Comparison of ENCODE assay signal across 11 cellular contexts in the genomic region with DNA sequence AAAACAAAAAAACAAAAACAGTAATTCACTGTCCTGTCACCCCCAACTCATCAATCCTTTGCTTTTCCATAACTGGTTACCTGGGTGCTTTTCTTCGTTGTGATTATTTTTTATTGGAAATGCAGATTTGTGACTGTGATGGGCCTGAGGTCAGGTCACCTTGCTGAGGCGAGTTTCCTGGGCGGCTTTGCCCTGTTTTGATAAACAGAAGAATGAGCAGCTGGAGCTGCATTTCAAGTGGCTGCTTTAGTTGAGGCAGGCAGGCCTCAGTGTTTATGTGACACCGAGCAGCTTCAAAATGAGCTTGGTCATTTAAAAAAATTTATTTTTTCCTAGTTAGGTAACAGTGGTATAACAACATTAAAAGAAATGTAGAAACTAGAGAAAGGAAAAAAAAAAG. TPM values are rescaled to one million over a fixed set of nuclear protein-coding genes. Genes with fewer than 3 reads are reported as not detected.
DNase-seq lines count a peak whose midpoint lies in the region; ATAC-seq and TF ChIP-seq lines count a peak whose summit lies in the region.
"Had no signal": no experiment of that assay in that cellular context is flagged by ENCODE, and none has a peak within 500 bp of the region (broad histone marks: within the 10 kb centered on the region; RNA-seq: fewer than 3 reads in every experiment).

No MANE protein-coding gene starts in this region.

- H3K9me3 ChIP-seq in H9 (ENCODE audit: control insufficient read depth, low read depth, low read length): no peaks in the 10 kb centered on the region
- H3K9me3 ChIP-seq: body of pancreas, suprapubic skin had no signal

- no peak overlapping the region for H3K9ac ChIP-seq in H9 (ENCODE audit: extremely low read depth, insufficient read length, low read length)

- H3K23me2 ChIP-seq in H9 (ENCODE audit: insufficient read length, low read depth, low read length, poor library complexity, severe bottlenecking): no peaks in the 10 kb centered on the region

- H4K5ac ChIP-seq in H9 (ENCODE audit: insufficient read length, low read depth, low read length): no peak overlapping the region

- H3K23ac ChIP-seq in H9 (ENCODE audit: insufficient read length, low read depth, low read length): no peak overlapping the region

- no peak overlapping the region for H3K56ac ChIP-seq in H9 (ENCODE audit: insufficient read length, low read depth, low read length)

- peaks cover 33 to 37% of the 10 kb centered on the region in 2 experiments for H3K4me1 Mint-ChIP-seq in H9
- peaks cover 59% of the 10 kb centered on the region for H3K4me1 Mint-ChIP-seq in activated T-helper 17 cell treated with anti-CD3 and anti-CD28 coated beads, Interleukin-2, amount 50 U/mL, for 72 hours
- peaks cover 68 to 80% of the 10 kb centered on the region in 2 donors for H3K4me1 Mint-ChIP-seq in natural killer cell treated with Interleukin-12 subunit alpha and Interleukin-12 subunit beta and Interleukin-15 and Interleukin-18, amount 100 ng/mL, for 72 hours (ENCODE audit: low read depth in 2 of 2)

- H4K20me1 ChIP-seq in H9 (ENCODE audit: control insufficient read depth, insufficient read depth, insufficient read length): no peaks in the 10 kb centered on the region

- no peak overlapping the region for H3T11ph ChIP-seq in H9 (ENCODE audit: low read length)

- ATAC-seq in activated T-helper 17 cell treated with anti-CD3 and anti-CD28 coated beads, Interleukin-2, amount 50 U/mL, for 72 hours (replicated peaks): no peak
- ATAC-seq in natural killer cell treated with Interleukin-12 subunit alpha and Interleukin-12 subunit beta and Interleukin-15 and Interleukin-18, amount 100 ng/mL, for 72 hours: no peak
- ATAC-seq: body of pancreas had no signal

- H2BK20ac ChIP-seq in H9 (ENCODE audit: low read depth, low read length, poor library complexity, severe bottlenecking): no peak overlapping the region

- no CpG with 5 or more reads among the region's 4 CpGs for WGBS in H9 (ENCODE audit: extremely low coverage, insufficient read length, low lambda C conversion rate)

- H3K27ac ChIP-seq in H9 (ENCODE audit: insufficient read length, low read depth, low read length): no peak overlapping the region
- H3K27ac ChIP-seq: suprapubic skin had no signal

- no peak overlapping the region for H2BK120ac ChIP-seq in H9 (ENCODE audit: low read depth, low read length, poor library complexity, severe bottlenecking)

- TF ChIP-seq CTCF in H9 (conservative IDR thresholded peaks at IDR 0.05): no peak

- no peak overlapping the region for H2AK5ac ChIP-seq in H9 (ENCODE audit: insufficient read length, low read length)

- no peak overlapping the region for H2AFZ ChIP-seq in H9 (ENCODE audit: low read length)

- H3K27me3 Mint-ChIP-seq in H9 (ENCODE audit: low read depth): no peaks in the 10 kb centered on the region
- no peaks in the 10 kb centered on the region for H3K27me3 Mint-ChIP-seq in activated T-helper 17 cell treated with anti-CD3 and anti-CD28 coated beads, Interleukin-2, amount 50 U/mL, for 72 hours
- H3K27me3 Mint-ChIP-seq in natural killer cell treated with Interleukin-12 subunit alpha and Interleukin-12 subunit beta and Interleukin-15 and Interleukin-18, amount 100 ng/mL, for 72 hours: no peaks in the 10 kb centered on the region

- DNase-seq in NCI-H2107 treated with DMSO at 0.1 percent for 48 hours (lab: John Stamatoyannopoulos, UW; ENCODE audit: unreplicated experiment) (peak; percentile 36), NCI-H2107 (lab: John Stamatoyannopoulos, UW) (no peak), H9 (no peak), CD1c-positive myeloid dendritic cell (ENCODE audit: extremely low spot score) (no peak), occipital lobe (lab: John Stamatoyannopoulos, UW) (no peak), SW 1271 (lab: John Stamatoyannopoulos, UW) (no peak)
- DNase-seq in natural killer cell treated with Interleukin-12 subunit alpha and Interleukin-12 subunit beta and Interleukin-15 and Interleukin-18, amount 100 ng/mL, for 72 hours (ENCODE audit: low spot score): no peak
- DNase-seq: body of pancreas, NCI-H748 treated with DMSO at 0.1 percent for 48 hours had no signal

- H3K27ac Mint-ChIP-seq in H9: peak overlapping the region; percentile 7 to 89 (median 50); a peak in 2 of 7 replicates
- peak overlapping the region; percentile 92 for H3K27ac Mint-ChIP-seq in activated T-helper 17 cell treated with anti-CD3 and anti-CD28 coated beads, Interleukin-2, amount 50 U/mL, for 72 hours
- peak overlapping the region; percentile 93 to 100 for H3K27ac Mint-ChIP-seq in natural killer cell treated with Interleukin-12 subunit alpha and Interleukin-12 subunit beta and Interleukin-15 and Interleukin-18, amount 100 ng/mL, for 72 hours

- no peak overlapping the region for H2BK5ac ChIP-seq in H9 (ENCODE audit: insufficient read length, low read length)

- no peaks in the 10 kb centered on the region; a peak in 1 of 5 replicates for H3K9me3 Mint-ChIP-seq in H9
- H3K9me3 Mint-ChIP-seq in activated T-helper 17 cell treated with anti-CD3 and anti-CD28 coated beads, Interleukin-2, amount 50 U/mL, for 72 hours: no peaks in the 10 kb centered on the region
- no peaks in the 10 kb centered on the region for H3K9me3 Mint-ChIP-seq in natural killer cell treated with Interleukin-12 subunit alpha and Interleukin-12 subunit beta and Interleukin-15 and Interleukin-18, amount 100 ng/mL, for 72 hours

- no peaks in the 10 kb centered on the region for H3K36me3 Mint-ChIP-seq in H9 (ENCODE audit: insufficient read depth in 1 of 3, low read depth in 3 of 3)
- H3K36me3 Mint-ChIP-seq in activated T-helper 17 cell treated with anti-CD3 and anti-CD28 coated beads, Interleukin-2, amount 50 U/mL, for 72 hours (ENCODE audit: low read depth): peaks cover 36% of the 10 kb centered on the region
- H3K36me3 Mint-ChIP-seq in natural killer cell treated with Interleukin-12 subunit alpha and Interleukin-12 subunit beta and Interleukin-15 and Interleukin-18, amount 100 ng/mL, for 72 hours: no peaks in the 10 kb centered on the region

- H4K8ac ChIP-seq in H9 (replicated peaks; ENCODE audit: insufficient read length, low read depth, low read length): no peak overlapping the region

- no peak overlapping the region for H4K91ac ChIP-seq in H9 (ENCODE audit: insufficient read length, low read depth, low read length)

- no peak overlapping the region for H3K14ac ChIP-seq in H9 (ENCODE audit: insufficient read depth, low read length)

- no peak overlapping the region for H3K4me3 Mint-ChIP-seq in H9
- H3K4me3 Mint-ChIP-seq in activated T-helper 17 cell treated with anti-CD3 and anti-CD28 coated beads, Interleukin-2, amount 50 U/mL, for 72 hours: peak overlapping the region; percentile 74
- peak overlapping the region; percentile 85 for H3K4me3 Mint-ChIP-seq in natural killer cell treated with Interleukin-12 subunit alpha and Interleukin-12 subunit beta and Interleukin-15 and Interleukin-18, amount 100 ng/mL, for 72 hours

- H3K27me3 ChIP-seq in H9 (ENCODE audit: insufficient read depth, low read length): no peaks in the 10 kb centered on the region
- H3K27me3 ChIP-seq: body of pancreas, suprapubic skin had no signal

- H3K79me2 ChIP-seq in H9 (ENCODE audit: insufficient read depth, low read length): peaks cover 2% of the 10 kb centered on the region; the same call in 1 of the 2 replicates

- H3K4me1 ChIP-seq in H9 (ENCODE audit: insufficient read depth, low read length): peaks cover 7% of the 10 kb centered on the region; the same call in 1 of the 2 replicates

- no peak overlapping the region for H3K18ac ChIP-seq in H9 (ENCODE audit: insufficient read length, low read depth, low read length)

- no peak overlapping the region for H3K4me2 ChIP-seq in H9 (ENCODE audit: insufficient read depth, insufficient read length, low read length)

- no peak overlapping the region for H2BK15ac ChIP-seq in H9 (ENCODE audit: low read depth, low read length)

- H3K79me1 ChIP-seq in H9 (ENCODE audit: insufficient read depth, low read depth, low read length, poor library complexity, severe bottlenecking): no peaks in the 10 kb centered on the region

- no peak overlapping the region for H3K4ac ChIP-seq in H9 (ENCODE audit: low read depth, low read length)

- no peak overlapping the region for H2BK12ac ChIP-seq in H9 (ENCODE audit: insufficient read length, low read depth, low read length)

RNA-seq across cellular contexts. Expression of a gene that starts 22.2 kb away (rescaled TPM):
- total RNA-seq in H9 (2021) (10.6 and 11.4 TPM in 2 replicates), occipital lobe (13.7 TPM)
- 10 to 100 TPM; 36.1 to 52.8 TPM for total RNA-seq in activated T-helper 17 cell treated with anti-CD3 and anti-CD28 coated beads, Interleukin-2, amount 50 U/mL, for 72 hours
- 10 to 100 TPM; 60.7 to 83.3 TPM for total RNA-seq in natural killer cell treated with Interleukin-12 subunit alpha and Interleukin-12 subunit beta and Interleukin-15 and Interleukin-18, amount 100 ng/mL, for 72 hours

Comparison
In these comparisons a context has a peak if more than half of its experiments do, and no peak if none do; other contexts are left out.
1. H3K4me3 Mint-ChIP-seq: peak in activated T-helper 17 cell treated with anti-CD3 and anti-CD28 coated beads, Interleukin-2, amount 50 U/mL, for 72 hours (single experiment) and natural killer cell treated with Interleukin-12 subunit alpha and Interleukin-12 subunit beta and Interleukin-15 and Interleukin-18, amount 100 ng/mL, for 72 hours (single experiment); none in H9 (0 of 2).
2. Peak in every context shown above with its lines, with median percentiles within 50 percentile points of each other: H3K27ac Mint-ChIP-seq.